8 cellular contexts compared by ENCODE assay signal in genomic region chr10:12484945-12485805, GRCh38.
DNase-seq lines count a peak whose midpoint lies in the region; ATAC-seq, FAIRE-seq and TF ChIP-seq lines count a peak whose summit lies in the region.

No MANE protein-coding gene starts in this region.

- peaks cover 3% of the 10 kb centered on the region; the same call in 1 of the 3 replicates for H3K9me3 ChIP-seq in A549

- FAIRE-seq in A549 (lab: Jason Lieb, UNC): no peak

- POLR2A ChIA-PET in A549 (lab: Yijun Ruan, JAX): no interaction called here

- CTCF ChIA-PET in A549 (lab: Yijun Ruan, JAX): interaction anchor here (0.6 to 1.3 kb wide), 5 partner anchors 10 to 171 kb away, joined by 3 to 4 read pairs (median 3); no protein-coding TSS in a partner anchor

- H3K4me2 ChIP-seq in A549: no peak overlapping the region

- no peak for TF ChIP-seq POLR2A in A549 (IDR thresholded peaks at IDR 0.05; ENCODE audit: low read length)

- no peak overlapping the region for H3K4me3 ChIP-seq in A549

- TF ChIP-seq EP300 in A549 (IDR thresholded peaks at IDR 0.05): no peak

- TF ChIP-seq CTCF in A549 (IDR thresholded peaks at IDR 0.05): no peak

- peak; percentile 30 to 52; a peak in 3 of 6 replicates for ATAC-seq in A549
- peak; percentile 81 for ATAC-seq in GM18867 (IDR thresholded peaks at IDR 0.05; ENCODE audit: unreplicated experiment)
- peak; percentile 62 for ATAC-seq in HG03108 (IDR thresholded peaks at IDR 0.05; ENCODE audit: unreplicated experiment)
- ATAC-seq in esophagus mucosa: peak; percentile 37

- H3K27ac ChIP-seq in A549: 0 out of 6 replicates have a peak overlapping the region, but pooled peaks of 1 of the 2 experiments have one; percentile 14

- DNase-seq in A549 (ENCODE audit: low read depth in 1 of 2, low spot score in 1 of 2) (peak in 1 of 2 experiments; percentile 13), T-helper 9 cell (peak; percentile 4), HuH-7.5 (ENCODE audit: low spot score) (no peak), NCI-H2196 (lab: John Stamatoyannopoulos, UW; ENCODE audit: unreplicated experiment) (no peak)
- peak; percentile 17 for DNase-seq in stimulated activated CD4-positive, alpha-beta T cell treated with anti-CD3 and anti-CD28 coated beads, Interleukin-12 subunit alpha, Interleukin-12 subunit beta, amount 100 ng/mL, for 4 hours

- 81% methylated on average over 26 of the region's 26 CpGs for WGBS in A549 (ENCODE audit: missing lambda C conversion rate)

- no peak for TF ChIP-seq RAD21 in A549 (conservative IDR thresholded peaks at IDR 0.05 in 1 of 2, IDR thresholded peaks at IDR 0.05 in 1 of 2)

- peaks cover 6% of the 10 kb centered on the region; the same call in 1 of the 3 replicates for H3K4me1 ChIP-seq in A549

TF ChIP-seq in A549, 52 proteins besides CTCF, POLR2A, EP300 and RAD21:
- no peak for TF ChIP-seq E2F6 (IDR thresholded peaks at IDR 0.05; ENCODE audit: borderline replicate concordance, low read depth)
- no peak for TF ChIP-seq REST (IDR thresholded peaks at IDR 0.05)
- no peak for TF ChIP-seq USF2 (IDR thresholded peaks at IDR 0.05)
- no peak for TF ChIP-seq TP53 (CRISPR knock-in tag; IDR thresholded peaks at IDR 0.05)
- no peak for TF ChIP-seq ZFP36 (IDR thresholded peaks at IDR 0.05; ENCODE audit: borderline replicate concordance, partially characterized antibody)
- no peak for TF ChIP-seq CBX2 (IDR thresholded peaks at IDR 0.05; ENCODE audit: borderline replicate concordance, low read depth)
- TF ChIP-seq CHD4 (IDR thresholded peaks at IDR 0.05; ENCODE audit: borderline replicate concordance): no peak
- no peak for TF ChIP-seq RCOR1 (IDR thresholded peaks at IDR 0.05; ENCODE audit: low read depth, low read length)
- no peak for TF ChIP-seq MAZ (IDR thresholded peaks at IDR 0.05; ENCODE audit: borderline replicate concordance, low read depth, low read length)
- no peak for TF ChIP-seq PHF8 (IDR thresholded peaks at IDR 0.05; ENCODE audit: borderline replicate concordance, low read depth)
- no peak for TF ChIP-seq HDAC2 (IDR thresholded peaks at IDR 0.05)
- TF ChIP-seq ZSCAN20 (CRISPR knock-in tag; IDR thresholded peaks at IDR 0.05): no peak
- TF ChIP-seq SMC3 (IDR thresholded peaks at IDR 0.05): no peak
- no peak for TF ChIP-seq EHMT2 (IDR thresholded peaks at IDR 0.05; ENCODE audit: low read depth)
- TF ChIP-seq JUNB (IDR thresholded peaks at IDR 0.05): no peak
- TF ChIP-seq BHLHE40 (IDR thresholded peaks at IDR 0.05; ENCODE audit: low read depth, low read length): no peak
TF ChIP-seq in A549: peak in this region for 0.

Comparison
In these comparisons a context has a peak if more than half of its experiments do, and no peak if none do; other contexts are left out.
1. DNase-seq: peak in T-helper 9 cell (single experiment) and stimulated activated CD4-positive, alpha-beta T cell treated with anti-CD3 and anti-CD28 coated beads, Interleukin-12 subunit alpha, Interleukin-12 subunit beta, amount 100 ng/mL, for 4 hours (single experiment); none in HuH-7.5 (single experiment) and NCI-H2196 (single experiment).
2. Peak in every context shown above with its lines, with median percentiles within 50 percentile points of each other: ATAC-seq.